In the genomic region with DNA sequence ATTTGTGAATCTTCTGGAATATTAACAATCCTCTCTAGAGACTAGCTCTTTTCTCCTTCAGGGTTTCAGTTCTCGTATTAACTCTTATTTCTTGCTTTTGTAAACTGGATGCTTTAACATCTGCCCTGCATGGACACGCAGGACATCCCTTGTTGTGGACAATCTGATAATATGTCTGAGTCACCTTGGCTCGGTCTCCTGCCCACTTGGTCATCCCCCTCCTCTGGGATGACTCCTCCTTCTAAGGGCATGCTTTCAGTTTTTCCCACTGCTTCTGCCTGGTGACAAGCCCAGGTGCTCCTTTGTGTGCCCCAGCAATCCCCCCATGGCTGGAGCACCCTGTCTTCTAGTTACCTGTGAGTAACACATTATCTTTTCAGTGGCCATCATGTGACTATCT, we compare ENCODE assay signal across 21 cellular contexts.
A peak's percentile ranks its signal among the peaks of the same experiment; 100 is the strongest.
DNase-seq lines count a peak whose midpoint lies in the region; ATAC-seq, FAIRE-seq and TF ChIP-seq lines count a peak whose summit lies in the region.
"Had no signal": no experiment of that assay in that cellular context is flagged by ENCODE, and none has a peak within 500 bp of the region (broad histone marks: within the 10 kb centered on the region; RNA-seq: fewer than 3 reads in every experiment).

No MANE protein-coding gene starts in this region.

- H3K27me3 ChIP-seq in PC-3 (ENCODE audit: low read length) (no peaks in the 10 kb centered on the region), K562 (ENCODE audit: control insufficient read depth in 2 of 2, insufficient read depth in 2 of 2, low read length in 2 of 2) (no peaks in the 10 kb centered on the region), HAP-1 (ENCODE audit: low read depth) (no peaks in the 10 kb centered on the region)
- H3K27me3 ChIP-seq: BLaER1 treated with 17β-estradiol and CSF1 and Interleukin-3, amounts not matched to agents 10 nM and 100 nM had no signal

- no peak for FAIRE-seq in K562 (lab: Jason Lieb, UNC)
- FAIRE-seq: H54, HTR-8/SVneo had no signal

- H3K79me2 ChIP-seq in PC-3 (ENCODE audit: low read length) (no peaks in the 10 kb centered on the region), K562 (ENCODE audit: control insufficient read depth, insufficient read depth, low read length) (no peaks in the 10 kb centered on the region)

- no TSS peak for BruUV-seq in PC-3 (replicated peaks; lab: Mats Ljungman, UMichigan)
- no TSS peak for BruUV-seq in K562 (replicated peaks; lab: Mats Ljungman, UMichigan)

- WGBS in K562 (ENCODE audit: insufficient coverage, low coverage, missing lambda C conversion rate) = 4% methylated on average over 3 of the region's 3 CpGs

- H3K4me1 ChIP-seq in PC-3 (ENCODE audit: insufficient read depth, low read length) (peaks cover 12% of the 10 kb centered on the region; the same call in 1 of the 2 replicates), K562 (replicated peaks in 1 of 2; ENCODE audit: control insufficient read depth in 2 of 2, insufficient read depth in 2 of 2, low read length in 2 of 2) (no peaks in the 10 kb centered on the region), HAP-1 (no peaks in the 10 kb centered on the region)
- H3K4me1 ChIP-seq: BLaER1 treated with 17β-estradiol and CSF1 and Interleukin-3, amounts not matched to agents 10 nM and 100 nM had no signal

- peak; percentile 70 for ATAC-seq in PC-3
- ATAC-seq in K562 = peak; percentile 71
- ATAC-seq: CD8-positive, alpha-beta T cell; HCT116 had no signal

- H3K4me2 ChIP-seq in PC-3 (ENCODE audit: low read length) = peak overlapping the region; percentile 0; the same call in 1 of the 2 replicates
- no peak overlapping the region for H3K4me2 ChIP-seq in K562 (ENCODE audit: insufficient read depth, low read length)
- H3K4me2 ChIP-seq: BLaER1 treated with 17β-estradiol and CSF1 and Interleukin-3, amounts not matched to agents 10 nM and 100 nM had no signal

- no peaks in the 10 kb centered on the region for H3K36me3 ChIP-seq in PC-3 (ENCODE audit: low read depth, low read length)
- H3K36me3 ChIP-seq in K562 (ENCODE audit: control insufficient read depth, insufficient read depth, low read length) = no peaks in the 10 kb centered on the region
- no peaks in the 10 kb centered on the region for H3K36me3 ChIP-seq in HAP-1 (replicated peaks)
- H3K36me3 ChIP-seq: BLaER1 treated with 17β-estradiol and CSF1 and Interleukin-3, amounts not matched to agents 10 nM and 100 nM had no signal

- H3F3A ChIP-seq in PC-3 (ENCODE audit: low read length, unreplicated experiment) = no peaks in the 10 kb centered on the region

- H2AFZ ChIP-seq in PC-3 (ENCODE audit: low read length) (no peak overlapping the region), K562 (ENCODE audit: low read depth, low read length) (peak overlapping the region; percentile 20; the same call in 1 of the 2 replicates)
- H2AFZ ChIP-seq: GM23248 had no signal

- H4K20me1 ChIP-seq in PC-3 (ENCODE audit: low read length) (no peaks in the 10 kb centered on the region), K562 (replicated peaks; ENCODE audit: control insufficient read depth, insufficient read depth, low read length) (no peaks in the 10 kb centered on the region)
- H4K20me1 ChIP-seq: BLaER1 treated with 17β-estradiol and CSF1 and Interleukin-3, amounts not matched to agents 10 nM and 100 nM had no signal

- H3K9ac ChIP-seq in PC-3 (ENCODE audit: low read length) = no peak overlapping the region
- H3K9ac ChIP-seq in K562 (ENCODE audit: insufficient read depth in 1 of 2, low read depth in 2 of 2, low read length in 2 of 2) = no peak overlapping the region
- H3K9ac ChIP-seq: BLaER1 treated with 17β-estradiol and CSF1 and Interleukin-3, amounts not matched to agents 10 nM and 100 nM; GM23248 had no signal

- 0 out of 2 replicates have a peak overlapping the region, but pooled peaks have one; percentile 1 for H3K27ac ChIP-seq in PC-3 (ENCODE audit: low read length)
- H3K27ac ChIP-seq in K562 (ENCODE audit: extremely low read depth, low read depth, low read length) = no peak overlapping the region
- H3K27ac ChIP-seq: BLaER1 treated with 17β-estradiol and CSF1 and Interleukin-3, amounts not matched to agents 10 nM and 100 nM; GM23248; HL-60 had no signal

- no peak for TF ChIP-seq POLR2A in K562 (conservative IDR thresholded peaks at IDR 0.05)

- H3K4me3 ChIP-seq in PC-3 (ENCODE audit: low read length) = no peak overlapping the region
- no peak overlapping the region for H3K4me3 ChIP-seq in K562
- no peak overlapping the region for H3K4me3 ChIP-seq in HAP-1
- H3K4me3 ChIP-seq: BLaER1 treated with 17β-estradiol and CSF1 and Interleukin-3, amounts not matched to agents 10 nM and 100 nM; GM23248 had no signal

- in situ Hi-C loops in K562 (cut with MboI) (no loop called here), HAP-1 (cut with MboI; ENCODE audit: low sequenced_read_pairs) (no loop called here)

- intact Hi-C loops in PC-3 (cut with micrococcal nuclease) (loop anchor here (10.0 kb wide), 2 partner anchors 163 to 303 kb away; no protein-coding TSS in a partner anchor), K562 (cut with micrococcal nuclease) (no loop called here)

- CTCF ChIA-PET in PC-3 (lab: Charles Lee) (no interaction called here), K562 (lab: Yijun Ruan, JAX; ENCODE audit: low intra/inter-chr PET ratio) (no interaction called here)

- DNase-seq in A172 (ENCODE audit: low spot score) (peak; percentile 4), HT1080 (ENCODE audit: low read depth) (peak; percentile 24), PC-3 (peak; percentile 57), K562 (ENCODE audit: extremely low read depth in 1 of 4, low spot score in 3 of 4) (peak in 2 of 4 experiments; percentile 14 to 31), HAP-1 (ENCODE audit: low spot score in 2 of 2) (no peak), dermis blood vessel endothelial cell (no peak), DMS53 (lab: John Stamatoyannopoulos, UW) (no peak)
- DNase-seq in activated effector memory CD4-positive, alpha-beta T cell treated with anti-CD3 and anti-CD28 coated beads, Interleukin-2, amount 50 U/mL, for 16 hours = no peak
- DNase-seq: 8988T; Calu3; CD8-positive, alpha-beta T cell; GF-D8; GM23248; HFFc6; IMR-90; KBM-7 had no signal

- no peak for TF ChIP-seq RAD21 in K562 (CRISPR knock-in tag; conservative IDR thresholded peaks at IDR 0.05 in 1 of 2, IDR thresholded peaks at IDR 0.05 in 1 of 2)

- no peaks in the 10 kb centered on the region for H3K9me1 ChIP-seq in K562 (ENCODE audit: control insufficient read depth, insufficient read depth, low read length)

- no peaks in the 10 kb centered on the region for H3K9me2 ChIP-seq in PC-3 (replicated peaks; ENCODE audit: low read length)

- POLR2A ChIA-PET in PC-3 (lab: Charles Lee; ENCODE audit: unreplicated experiment) = no interaction called here
- POLR2A ChIA-PET in K562 (lab: Yijun Ruan, JAX) = no interaction called here

- no peak for TF ChIP-seq EP300 in K562 (IDR thresholded peaks at IDR 0.05; ENCODE audit: low read length)

- TF ChIP-seq CTCF in PC-3 (conservative IDR thresholded peaks at IDR 0.05; ENCODE audit: low read depth, low read length) (no peak), K562 (IDR thresholded peaks at IDR 0.05 in 2 of 3, conservative IDR thresholded peaks at IDR 0.05 in 1 of 3; ENCODE audit: insufficient read depth in 2 of 3, low read depth in 1 of 3, low read length in 3 of 3) (no peak)

- H3K9me3 ChIP-seq in PC-3 (ENCODE audit: low read length) (no peaks in the 10 kb centered on the region), K562 (replicated peaks; ENCODE audit: control insufficient read depth, insufficient read depth, low read depth, low read length) (no peaks in the 10 kb centered on the region), HAP-1 (no peaks in the 10 kb centered on the region)
- H3K9me3 ChIP-seq: BLaER1 treated with 17β-estradiol and CSF1 and Interleukin-3, amounts not matched to agents 10 nM and 100 nM had no signal

TF ChIP-seq in K562, 482 proteins besides CTCF, POLR2A, EP300 and RAD21 (continues in another document):
- TF ChIP-seq TFE3 (CRISPR knock-in tag; IDR thresholded peaks at IDR 0.05) (0 out of 2 replicates have a peak, but pooled peaks have one; percentile 18), HDGF (IDR thresholded peaks at IDR 0.05) (no peak), ATF3 (IDR thresholded peaks at IDR 0.05) (0 out of 2 replicates have a peak, but pooled peaks have one; percentile 24), ATF3 (CRISPR knock-in tag; conservative IDR thresholded peaks at IDR 0.05) (no peak)

Comparison
In these comparisons a context has a peak if more than half of its experiments do, and no peak if none do; other contexts are left out.
1. DNase-seq: peak in A172 (single experiment), HT1080 (single experiment) and PC-3 (single experiment); none in activated effector memory CD4-positive, alpha-beta T cell treated with anti-CD3 and anti-CD28 coated beads, Interleukin-2, amount 50 U/mL, for 16 hours (single experiment), HAP-1 (0 of 2), dermis blood vessel endothelial cell (single experiment) and DMS53 (single experiment).